In genomic region chr6:24960991-24961475, GRCh38 we compare ENCODE assay signal across 12 cellular contexts. TPM values are rescaled to one million over a fixed set of nuclear protein-coding genes. Genes with fewer than 3 reads are reported as not detected.
DNase-seq lines count a peak whose midpoint lies in the region; ATAC-seq and TF ChIP-seq lines count a peak whose summit lies in the region.
"Had no signal": no experiment of that assay in that cellular context is flagged by ENCODE, and none has a peak within 500 bp of the region (broad histone marks: within the 10 kb centered on the region; RNA-seq: fewer than 3 reads in every experiment).

No MANE protein-coding gene starts in this region.

- no peaks in the 10 kb centered on the region for H3K27me3 ChIP-seq in Loucy (ENCODE audit: insufficient read depth, low read length, poor library complexity, severe bottlenecking)
- H3K27me3 ChIP-seq: breast epithelium had no signal

- H3K4me3 ChIP-seq in Loucy (ENCODE audit: low read length, poor library complexity, severe bottlenecking), result peak overlapping the region; percentile 41
- H3K4me3 ChIP-seq: breast epithelium, psoas muscle had no signal

- no peak overlapping the region for H3K9ac ChIP-seq in Loucy (ENCODE audit: low read depth, low read length, poor library complexity, severe bottlenecking)

- H3K4me1 Mint-ChIP-seq in activated CD4-positive, alpha-beta T cell treated with anti-CD3 and anti-CD28 coated beads for 36 hours, result peaks cover 74% of the 10 kb centered on the region
- peaks cover 61% of the 10 kb centered on the region for H3K4me1 Mint-ChIP-seq in stimulated activated effector memory CD8-positive, alpha-beta T cell treated with anti-CD3 and anti-CD28 coated beads, Interleukin-12 subunit alpha, Interleukin-12 subunit beta, amount 100 ng/mL, for 72 hours

- no peak for TF ChIP-seq CTCF in Loucy (conservative IDR thresholded peaks at IDR 0.05; ENCODE audit: low read length)

- peaks cover 18% of the 10 kb centered on the region for H3K36me3 Mint-ChIP-seq in activated CD4-positive, alpha-beta T cell treated with anti-CD3 and anti-CD28 coated beads for 36 hours (ENCODE audit: low read depth)
- peaks cover 23 to 26% of the 10 kb centered on the region in 2 donors for H3K36me3 Mint-ChIP-seq in activated naive CD4-positive, alpha-beta T cell treated with anti-CD3 and anti-CD28 coated beads, Interleukin-2, amount 50 U/mL, for 72 hours
- no peaks in the 10 kb centered on the region for H3K36me3 Mint-ChIP-seq in stimulated activated effector memory CD8-positive, alpha-beta T cell treated with anti-CD3 and anti-CD28 coated beads, Interleukin-12 subunit alpha, Interleukin-12 subunit beta, amount 100 ng/mL, for 72 hours

- CTCF ChIA-PET in activated CD4-positive, alpha-beta T cell treated with anti-CD3 and anti-CD28 coated beads for 36 hours (lab: Charles Lee), result interaction anchor here (0.5 to 2.7 kb wide), 5 partner anchors 10 to 57 kb away, joined by 3 to 11 read pairs (median 5); no protein-coding TSS in a partner anchor

- peaks cover 4% of the 10 kb centered on the region; the same call in 1 of the 2 replicates for H3K36me3 ChIP-seq in Loucy (ENCODE audit: insufficient read depth, low read length)
- H3K36me3 ChIP-seq: breast epithelium had no signal

- H3F3A ChIP-seq in Loucy (ENCODE audit: low read depth), result peaks cover 4% of the 10 kb centered on the region; the same call in 1 of the 2 replicates

- H3K9me2 ChIP-seq in Loucy (replicated peaks; ENCODE audit: low read depth, low read length), result no peaks in the 10 kb centered on the region

- peaks cover 37% of the 10 kb centered on the region; the same call in 1 of the 2 replicates for H3K79me2 ChIP-seq in Loucy (ENCODE audit: insufficient read depth, low read length)

- intact Hi-C loops in activated CD4-positive, alpha-beta T cell treated with anti-CD3 and anti-CD28 coated beads for 36 hours (cut with DNase I, micrococcal nuclease), result no loop called here

- H4K20me1 ChIP-seq in Loucy (ENCODE audit: insufficient read depth, low read length, poor library complexity, severe bottlenecking), result no peaks in the 10 kb centered on the region

- peak overlapping the region; percentile 24 for H3K4me3 Mint-ChIP-seq in activated CD4-positive, alpha-beta T cell treated with anti-CD3 and anti-CD28 coated beads for 36 hours
- peak overlapping the region; percentile 28 for H3K4me3 Mint-ChIP-seq in stimulated activated effector memory CD8-positive, alpha-beta T cell treated with anti-CD3 and anti-CD28 coated beads, Interleukin-12 subunit alpha, Interleukin-12 subunit beta, amount 100 ng/mL, for 72 hours

- POLR2A ChIA-PET in activated CD4-positive, alpha-beta T cell treated with anti-CD3 and anti-CD28 coated beads for 36 hours (lab: Charles Lee), result interaction anchor here (0.5 to 2.2 kb wide), 2 partner anchors 13 to 39 kb away, joined by 6 to 11 read pairs; no protein-coding TSS in a partner anchor

- no peak for DNase-seq in activated CD4-positive, alpha-beta T cell treated with anti-CD3 and anti-CD28 coated beads for 36 hours
- no peak for DNase-seq in activated CD4-positive, alpha-beta T cell treated with anti-CD3 and anti-CD28 coated beads for 48 hours
- no peak for DNase-seq in activated naive CD4-positive, alpha-beta T cell treated with anti-CD3 and anti-CD28 coated beads, Interleukin-2, amount 50 U/mL, for 72 hours (ENCODE audit: low spot score in 2 of 2)
- peak in 1 of 2 donors; percentile 44 for DNase-seq in stimulated activated effector memory CD8-positive, alpha-beta T cell treated with anti-CD3 and anti-CD28 coated beads, Interleukin-12 subunit alpha, Interleukin-12 subunit beta, amount 100 ng/mL, for 72 hours (ENCODE audit: low spot score in 2 of 2)
- no peak for DNase-seq in AG20443 (ENCODE audit: low spot score)
- no peak for DNase-seq in HCEC 1CT
- DNase-seq in mesenteric fat pad (ENCODE audit: low spot score), result no peak
- DNase-seq: NCI-H446 treated with DMSO at 0.1 percent for 48 hours; psoas muscle; stimulated activated CD8-positive, alpha-beta memory T cell treated with anti-CD3 and anti-CD28 coated beads, Interleukin-4, amount 100 ng/mL, for 48 hours had no signal

- H2AFZ ChIP-seq in Loucy (ENCODE audit: low read length), result no peak overlapping the region

- peaks cover 13% of the 10 kb centered on the region for H3K9me3 Mint-ChIP-seq in activated CD4-positive, alpha-beta T cell treated with anti-CD3 and anti-CD28 coated beads for 36 hours (ENCODE audit: low read depth)
- H3K9me3 Mint-ChIP-seq in activated naive CD4-positive, alpha-beta T cell treated with anti-CD3 and anti-CD28 coated beads, Interleukin-2, amount 50 U/mL, for 72 hours, result peaks cover 12 to 16% of the 10 kb centered on the region in 2 donors
- H3K9me3 Mint-ChIP-seq in stimulated activated effector memory CD8-positive, alpha-beta T cell treated with anti-CD3 and anti-CD28 coated beads, Interleukin-12 subunit alpha, Interleukin-12 subunit beta, amount 100 ng/mL, for 72 hours, result no peaks in the 10 kb centered on the region

- peak; percentile 45 for ATAC-seq in activated CD4-positive, alpha-beta T cell treated with anti-CD3 and anti-CD28 coated beads for 36 hours
- peak in 1 of 2 donors; percentile 34 for ATAC-seq in activated naive CD4-positive, alpha-beta T cell treated with anti-CD3 and anti-CD28 coated beads, Interleukin-2, amount 50 U/mL, for 72 hours
- ATAC-seq in stimulated activated effector memory CD8-positive, alpha-beta T cell treated with anti-CD3 and anti-CD28 coated beads, Interleukin-12 subunit alpha, Interleukin-12 subunit beta, amount 100 ng/mL, for 72 hours, result peak; percentile 32
- ATAC-seq: psoas muscle had no signal

- peaks cover 42% of the 10 kb centered on the region for H3K4me1 ChIP-seq in Loucy (ENCODE audit: insufficient read depth, low read length, poor library complexity, severe bottlenecking)
- H3K4me1 ChIP-seq: breast epithelium, psoas muscle had no signal

- no peaks in the 10 kb centered on the region for H3K9me3 ChIP-seq in Loucy (ENCODE audit: insufficient read depth, low read depth, low read length)
- H3K9me3 ChIP-seq: breast epithelium, psoas muscle had no signal

- H3K27ac Mint-ChIP-seq in activated CD4-positive, alpha-beta T cell treated with anti-CD3 and anti-CD28 coated beads for 36 hours, result peak overlapping the region; percentile 86
- peak overlapping the region; percentile 11 to 75 for H3K27ac Mint-ChIP-seq in activated naive CD4-positive, alpha-beta T cell treated with anti-CD3 and anti-CD28 coated beads, Interleukin-2, amount 50 U/mL, for 72 hours
- peak overlapping the region; percentile 41 for H3K27ac Mint-ChIP-seq in stimulated activated effector memory CD8-positive, alpha-beta T cell treated with anti-CD3 and anti-CD28 coated beads, Interleukin-12 subunit alpha, Interleukin-12 subunit beta, amount 100 ng/mL, for 72 hours

- peak overlapping the region; percentile 55 for H3K4me2 ChIP-seq in Loucy (ENCODE audit: low read depth, low read length, poor library complexity, severe bottlenecking)

- no peaks in the 10 kb centered on the region for H3K27me3 Mint-ChIP-seq in activated CD4-positive, alpha-beta T cell treated with anti-CD3 and anti-CD28 coated beads for 36 hours

RNA-seq across cellular contexts. Expression of gene RIPOR2, which starts 25.3 kb away (rescaled TPM):
- total RNA-seq in activated CD4-positive, alpha-beta T cell treated with anti-CD3 and anti-CD28 coated beads for 36 hours, result 10 to 100 TPM; 60.0 to 67.0 TPM
- 100 to 1,000 TPM in 1 of 2 donors, 10 to 100 TPM in 1; 63.9 to 126 TPM for total RNA-seq in activated naive CD4-positive, alpha-beta T cell treated with anti-CD3 and anti-CD28 coated beads, Interleukin-2, amount 50 U/mL, for 72 hours
- 28.2 TPM for total RNA-seq in mesenteric fat pad
